Comparison of ENCODE assay signal across 11 cellular contexts in genomic region chr5:139178582-139178917, GRCh38. TPM values are rescaled to one million over a fixed set of nuclear protein-coding genes. Genes with fewer than 3 reads are reported as not detected.
DNase-seq lines count a peak whose midpoint lies in the region; ATAC-seq and TF ChIP-seq lines count a peak whose summit lies in the region.
"Had no signal": no experiment of that assay in that cellular context is flagged by ENCODE, and none has a peak within 500 bp of the region (broad histone marks: within the 10 kb centered on the region; RNA-seq: fewer than 3 reads in every experiment).

No MANE protein-coding gene starts in this region.

- H3K4me3 ChIP-seq in DND-41 (ENCODE audit: low read depth in 1 of 2, low read length in 2 of 2): no peak overlapping the region
- H3K4me3 ChIP-seq in esophagus muscularis mucosa: no peak overlapping the region
- no peak overlapping the region for H3K4me3 ChIP-seq in rectal smooth muscle tissue (ENCODE audit: low read length)

- H3K4me1 ChIP-seq in DND-41 (ENCODE audit: insufficient read depth, low read length): peaks cover 24% of the 10 kb centered on the region
- peaks cover 53 to 65% (median 64%) of the 10 kb centered on the region in 4 donors for H3K4me1 ChIP-seq in esophagus muscularis mucosa
- H3K4me1 ChIP-seq in rectal smooth muscle tissue (ENCODE audit: control insufficient read depth, insufficient read depth, low read length): peaks cover 37% of the 10 kb centered on the region

- WGBS in esophagus muscularis mucosa: 20% methylated on average over 3 of the region's 3 CpGs

- H3K36me3 ChIP-seq in DND-41 (ENCODE audit: insufficient read depth, low read length): no peaks in the 10 kb centered on the region
- H3K36me3 ChIP-seq in KOPT-K1 (ENCODE audit: insufficient read depth, low read length): no peaks in the 10 kb centered on the region
- no peaks in the 10 kb centered on the region for H3K36me3 ChIP-seq in esophagus muscularis mucosa
- H3K36me3 ChIP-seq in rectal smooth muscle tissue (ENCODE audit: control insufficient read depth, insufficient read depth, low read length): no peaks in the 10 kb centered on the region

- H3K9me3 ChIP-seq in DND-41 (ENCODE audit: insufficient read depth, low read length, severe bottlenecking): no peaks in the 10 kb centered on the region
- H3K9me3 ChIP-seq in KOPT-K1 (ENCODE audit: insufficient read depth, low read length, poor library complexity, severe bottlenecking): no peaks in the 10 kb centered on the region
- no peaks in the 10 kb centered on the region for H3K9me3 ChIP-seq in esophagus muscularis mucosa

- H2AFZ ChIP-seq in DND-41 (ENCODE audit: low read depth, low read length): no peak overlapping the region

- no peaks in the 10 kb centered on the region for H3K27me3 ChIP-seq in DND-41 (ENCODE audit: insufficient read depth, low read length, poor library complexity)
- no peaks in the 10 kb centered on the region for H3K27me3 ChIP-seq in esophagus muscularis mucosa
- no peaks in the 10 kb centered on the region for H3K27me3 ChIP-seq in rectal smooth muscle tissue (ENCODE audit: control insufficient read depth, insufficient read depth, low read length)

- intact Hi-C loops in esophagus muscularis mucosa (cut with DNase I): no loop called here

- H3K27ac ChIP-seq in DND-41 (ENCODE audit: low read length): 0 out of 2 replicates have a peak overlapping the region, but pooled peaks have one; percentile 17
- peak overlapping the region; percentile 17 for H3K27ac ChIP-seq in KOPT-K1 (ENCODE audit: low read depth, low read length, poor library complexity, severe bottlenecking)
- peak overlapping the region; percentile 69 to 77 (median 74) for H3K27ac ChIP-seq in esophagus muscularis mucosa (replicated peaks in 1 of 4)
- peak overlapping the region; percentile 69 for H3K27ac ChIP-seq in rectal smooth muscle tissue (ENCODE audit: low read depth, low read length)

- peaks cover 30% of the 10 kb centered on the region for H3K79me2 ChIP-seq in DND-41 (ENCODE audit: insufficient read depth, low read length)

- TF ChIP-seq POLR2A in esophagus muscularis mucosa (IDR thresholded peaks at IDR 0.05; ENCODE audit: low read depth): no peak

- peaks cover 4% of the 10 kb centered on the region for H4K20me1 ChIP-seq in DND-41 (ENCODE audit: insufficient read depth, low read length)

- no peak overlapping the region for H3K4me2 ChIP-seq in DND-41 (ENCODE audit: insufficient read depth, low read length)

- ATAC-seq in DND-41 (ENCODE audit: insufficient read depth, low read depth) (no peak), HG03108 (IDR thresholded peaks at IDR 0.05; ENCODE audit: unreplicated experiment) (no peak)

- no peak for TF ChIP-seq EP300 in esophagus muscularis mucosa (IDR thresholded peaks at IDR 0.05)

- DNase-seq in DND-41: no peak
- DNase-seq in esophagus muscularis mucosa (ENCODE audit: extremely low spot score): no peak
- DNase-seq in activated CD4-positive, alpha-beta T cell treated with anti-CD3 and anti-CD28 coated beads, Interleukin-2, amount 50 U/mL, for 48 hours: no peak
- DNase-seq in NCI-H2227 treated with DMSO at 0.1 percent for 48 hours (lab: John Stamatoyannopoulos, UW): no peak
- DNase-seq in NCI-H345 (lab: John Stamatoyannopoulos, UW): no peak
- DNase-seq: activated T-cell treated with anti-CD3 and anti-CD28 coated beads, Interleukin-2, amount 50 U/mL, for 72 hours; NCI-H146; posterior cingulate gyrus had no signal

- H3K9ac ChIP-seq in DND-41 (ENCODE audit: low read depth, low read length) (no peak overlapping the region), rectal smooth muscle tissue (ENCODE audit: low read length) (no peak overlapping the region)

- TF ChIP-seq CTCF in DND-41 (IDR thresholded peaks at IDR 0.05; ENCODE audit: borderline replicate concordance, extremely low read depth, low read length, poor library complexity, severe bottlenecking): no peak
- TF ChIP-seq CTCF in esophagus muscularis mucosa (IDR thresholded peaks at IDR 0.05): no peak

RNA-seq across cellular contexts. Expression of gene SIL1, which starts 19.6 kb away (rescaled TPM):
- total RNA-seq in esophagus muscularis mucosa: 10 to 100 TPM; 20.3 to 39.2 (median 29.1) TPM

Comparison
In these comparisons a context has a peak if more than half of its experiments do, and no peak if none do; other contexts are left out.
1. H3K27ac ChIP-seq: peak in every context shown above with its lines; median percentile 74 in esophagus muscularis mucosa; 69 in rectal smooth muscle tissue; 17 in DND-41; 17 in KOPT-K1.